ENCODE assay signal across 27 cellular contexts in the genomic region with DNA sequence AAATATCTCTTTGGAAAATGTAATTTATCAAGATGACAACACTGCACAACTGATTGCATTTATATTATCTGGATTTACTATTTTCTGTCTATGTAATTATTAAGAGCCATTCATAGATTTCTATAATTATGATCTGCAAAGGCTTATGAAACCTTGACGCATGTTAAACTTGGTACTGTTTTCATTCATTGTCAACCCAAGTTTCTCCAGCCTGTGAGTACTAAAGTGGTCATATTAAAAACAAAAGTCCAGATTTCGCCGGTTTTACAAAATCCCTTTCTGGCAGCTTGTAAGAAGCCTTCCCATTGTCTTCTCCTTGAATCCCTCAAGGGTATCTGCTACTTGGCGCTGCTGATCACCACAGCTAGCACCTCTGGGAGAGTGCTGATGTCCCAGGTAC. TPM values are rescaled to one million over a fixed set of nuclear protein-coding genes. Genes with fewer than 3 reads are reported as not detected.
"Had no signal": no experiment of that assay in that cellular context is flagged by ENCODE, and none has a peak within 500 bp of the region (broad histone marks: within the 10 kb centered on the region; RNA-seq: fewer than 3 reads in every experiment).

No MANE protein-coding gene starts in this region.

- DNase-seq: activated CD4-positive, alpha-beta T cell treated with anti-CD3 and anti-CD28 coated beads, Interleukin-2, amount 10 ng/mL, durations not matched to agents 24 days and 14 days; activated CD8-positive, alpha-beta memory T cell treated with anti-CD3 and anti-CD28 coated beads, Interleukin-2, amount 10 ng/mL, durations not matched to agents 7 days and 5 days; activated CD8-positive, alpha-beta T cell treated with anti-CD3 and anti-CD28 coated beads for 36 hours; activated T-cell treated with anti-CD3 and anti-CD28 coated beads for 4 hours; aorta; brain microvascular endothelial cell; caudate nucleus; dermis blood vessel endothelial cell; effector CD8-positive, alpha-beta T cell; foreskin melanocyte; glutamatergic neuron; hippocampal formation; left ventricle myocardium inferior; midbrain; ovary; stimulated activated CD4-positive, alpha-beta T cell treated with anti-CD3 and anti-CD28 coated beads, Interleukin-2, amount 100 ng/mL, for 48 hours; stimulated activated CD8-positive, alpha-beta memory T cell treated with anti-CD3 and anti-CD28 coated beads, Interleukin-4, amount 100 ng/mL, for 48 hours; stimulated activated naive CD4-positive, alpha-beta T cell; upper lobe of left lung had no signal

- H3K9me3 ChIP-seq: left ventricle myocardium inferior, neutrophil, ovary, prostate gland, thoracic aorta, upper lobe of left lung had no signal

- H3K27ac Mint-ChIP-seq: activated CD4-positive, alpha-beta T cell treated with anti-CD3 and anti-CD28 coated beads, Interleukin-2, amount 10 ng/mL, durations not matched to agents 24 days and 14 days; activated CD8-positive, alpha-beta memory T cell treated with anti-CD3 and anti-CD28 coated beads, Interleukin-2, amount 10 ng/mL, durations not matched to agents 7 days and 5 days; activated CD8-positive, alpha-beta T cell treated with anti-CD3 and anti-CD28 coated beads for 36 hours; activated naive CD4-positive, alpha-beta T cell treated with anti-CD3 and anti-CD28 coated beads, Interleukin-2, amount 50 U/mL, for 72 hours; natural killer cell treated with Interleukin-12 subunit alpha and Interleukin-12 subunit beta and Interleukin-15 and Interleukin-18, amount 100 ng/mL, for 72 hours had no signal

- ATAC-seq: activated CD4-positive, CD25-positive, alpha-beta regulatory T cell treated with anti-CD3 and anti-CD28 coated beads, Interleukin-2, amount 50 U/mL, for 24 hours; activated CD8-positive, alpha-beta memory T cell treated with anti-CD3 and anti-CD28 coated beads, Interleukin-2, amount 10 ng/mL, durations not matched to agents 7 days and 5 days; activated CD8-positive, alpha-beta T cell treated with anti-CD3 and anti-CD28 coated beads for 36 hours; activated naive CD4-positive, alpha-beta T cell treated with anti-CD3 and anti-CD28 coated beads, Interleukin-2, amount 50 U/mL, for 72 hours; esophagus mucosa; natural killer cell treated with Interleukin-12 subunit alpha and Interleukin-12 subunit beta and Interleukin-15 and Interleukin-18, amount 100 ng/mL, for 72 hours had no signal

- H3K27me3 Mint-ChIP-seq: activated CD4-positive, alpha-beta T cell treated with anti-CD3 and anti-CD28 coated beads, Interleukin-2, amount 10 ng/mL, durations not matched to agents 24 days and 14 days; activated CD8-positive, alpha-beta memory T cell treated with anti-CD3 and anti-CD28 coated beads, Interleukin-2, amount 10 ng/mL, durations not matched to agents 7 days and 5 days; activated CD8-positive, alpha-beta T cell treated with anti-CD3 and anti-CD28 coated beads for 36 hours had no signal

- H3K36me3 Mint-ChIP-seq: activated CD8-positive, alpha-beta memory T cell treated with anti-CD3 and anti-CD28 coated beads, Interleukin-2, amount 10 ng/mL, durations not matched to agents 7 days and 5 days; activated naive CD4-positive, alpha-beta T cell treated with anti-CD3 and anti-CD28 coated beads, Interleukin-2, amount 50 U/mL, for 72 hours; natural killer cell treated with Interleukin-12 subunit alpha and Interleukin-12 subunit beta and Interleukin-15 and Interleukin-18, amount 100 ng/mL, for 72 hours had no signal

- H3K36me3 ChIP-seq: brain microvascular endothelial cell, left ventricle myocardium inferior, neutrophil, ovary, prostate gland, thoracic aorta, upper lobe of left lung had no signal

- H3K4me3 Mint-ChIP-seq: activated CD4-positive, alpha-beta T cell treated with anti-CD3 and anti-CD28 coated beads, Interleukin-2, amount 10 ng/mL, durations not matched to agents 24 days and 14 days; activated CD8-positive, alpha-beta memory T cell treated with anti-CD3 and anti-CD28 coated beads, Interleukin-2, amount 10 ng/mL, durations not matched to agents 7 days and 5 days; activated CD8-positive, alpha-beta T cell treated with anti-CD3 and anti-CD28 coated beads for 36 hours; natural killer cell treated with Interleukin-12 subunit alpha and Interleukin-12 subunit beta and Interleukin-15 and Interleukin-18, amount 100 ng/mL, for 72 hours had no signal

- H3K27ac ChIP-seq: brain microvascular endothelial cell, left ventricle myocardium inferior, neutrophil, ovary, prostate gland, thoracic aorta, upper lobe of left lung had no signal

- H3K4me1 Mint-ChIP-seq: activated CD4-positive, alpha-beta T cell treated with anti-CD3 and anti-CD28 coated beads, Interleukin-2, amount 10 ng/mL, durations not matched to agents 24 days and 14 days; activated CD8-positive, alpha-beta memory T cell treated with anti-CD3 and anti-CD28 coated beads, Interleukin-2, amount 10 ng/mL, durations not matched to agents 7 days and 5 days had no signal

- H3K9me3 Mint-ChIP-seq: activated CD4-positive, alpha-beta T cell treated with anti-CD3 and anti-CD28 coated beads, Interleukin-2, amount 10 ng/mL, durations not matched to agents 24 days and 14 days; activated naive CD4-positive, alpha-beta T cell treated with anti-CD3 and anti-CD28 coated beads, Interleukin-2, amount 50 U/mL, for 72 hours; natural killer cell treated with Interleukin-12 subunit alpha and Interleukin-12 subunit beta and Interleukin-15 and Interleukin-18, amount 100 ng/mL, for 72 hours had no signal

- H3K4me1 ChIP-seq: left ventricle myocardium inferior, prostate gland, upper lobe of left lung had no signal

- H3K27me3 ChIP-seq: brain microvascular endothelial cell, neutrophil, ovary, upper lobe of left lung had no signal

- H3K4me3 ChIP-seq: left ventricle myocardium inferior, ovary, prostate gland, thoracic aorta, upper lobe of left lung had no signal

RNA-seq across cellular contexts. Expression of gene GRPR, which starts 19.7 kb away (rescaled TPM):
- total RNA-seq: activated CD4-positive, alpha-beta T cell treated with anti-CD3 and anti-CD28 coated beads, Interleukin-2, amount 10 ng/mL, durations not matched to agents 24 days and 14 days; activated CD8-positive, alpha-beta memory T cell treated with anti-CD3 and anti-CD28 coated beads, Interleukin-2, amount 10 ng/mL, durations not matched to agents 7 days and 5 days; activated CD8-positive, alpha-beta T cell treated with anti-CD3 and anti-CD28 coated beads for 36 hours; activated naive CD4-positive, alpha-beta T cell treated with anti-CD3 and anti-CD28 coated beads, Interleukin-2, amount 50 U/mL, for 72 hours; dermis blood vessel endothelial cell; esophagus mucosa; T-helper 2 cell treated with Interferon-gamma antibody and Interleukin-4, amounts not matched to agents 100 ng/mL and 5 ng/mL, for 36 hours; thoracic aorta had no signal
- polyA plus RNA-seq: aorta had no signal
